23 cellular contexts compared by ENCODE assay signal in the genomic region with DNA sequence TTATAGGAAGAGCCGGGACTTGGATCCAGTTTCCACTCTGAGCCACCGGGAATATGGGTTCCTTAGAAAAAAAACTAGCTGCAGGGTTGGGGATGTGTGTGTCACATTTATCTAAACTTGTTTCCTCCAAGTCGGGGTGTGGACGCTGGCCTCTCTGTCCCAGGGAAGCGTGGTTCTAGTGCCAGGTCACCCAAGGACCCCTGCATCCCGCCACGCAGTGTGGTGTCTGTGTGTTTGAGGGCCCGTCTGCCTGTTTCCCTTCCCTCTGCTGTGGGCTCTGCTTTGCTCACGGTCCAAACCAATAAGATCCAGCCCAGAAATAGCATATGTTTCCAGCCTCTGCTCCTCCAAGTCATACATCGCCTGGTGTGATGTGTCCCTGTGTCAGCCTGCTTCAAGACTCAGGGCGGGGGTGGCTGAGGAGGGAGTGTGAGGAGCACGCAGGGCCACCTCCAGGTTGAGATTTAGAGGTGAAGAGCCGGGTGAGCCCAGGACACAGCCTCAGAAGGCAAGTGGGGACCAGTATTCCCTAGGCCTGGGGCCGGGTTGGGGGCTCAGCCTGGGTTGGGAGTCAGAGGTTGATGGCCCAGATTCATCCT. TPM values are rescaled to one million over a fixed set of nuclear protein-coding genes. Genes with fewer than 3 reads are reported as not detected.
DNase-seq lines count a peak whose midpoint lies in the region; ATAC-seq, FAIRE-seq and TF ChIP-seq lines count a peak whose summit lies in the region.
"Had no signal": no experiment of that assay in that cellular context is flagged by ENCODE, and none has a peak within 500 bp of the region (broad histone marks: within the 10 kb centered on the region; RNA-seq: fewer than 3 reads in every experiment).

No MANE protein-coding gene starts in this region.

- H3K27me3 Mint-ChIP-seq in activated T-helper 1 cell treated with anti-CD3 and anti-CD28 coated beads, Interleukin-12 subunit alpha, Interleukin-12 subunit beta, Interleukin-2, Interleukin-4 antibody, amounts not matched to agents 30 ng/mL and 10 ng/mL and 1 ng/mL, durations not matched to agents 14 hours and 24 hours and 36 hours (ENCODE audit: insufficient read depth), result peaks cover 3% of the 10 kb centered on the region
- H3K27me3 Mint-ChIP-seq: CD4-positive, CD25-positive, alpha-beta regulatory T cell; effector memory CD8-positive, alpha-beta T cell; stimulated activated naive CD8-positive, alpha-beta T cell treated with anti-CD3 and anti-CD28 coated beads, Interleukin-15, Interleukin-2, amounts not matched to agents 100 ng/mL and 50 ng/mL, for 24 hours had no signal

- H3K4me3 ChIP-seq in bronchial epithelial cell (ENCODE audit: low read depth, low read length), result no peak overlapping the region
- no peak overlapping the region for H3K4me3 ChIP-seq in right cardiac atrium (ENCODE audit: low read length)
- H3K4me3 ChIP-seq in skeletal muscle tissue (ENCODE audit: low read length in 3 of 3), result peak overlapping the region in 2 of 3 donors; percentile 1 to 6
- H3K4me3 ChIP-seq: K562, pancreas, thyroid gland had no signal

- H3K36me3 Mint-ChIP-seq in activated T-helper 1 cell treated with anti-CD3 and anti-CD28 coated beads, Interleukin-12 subunit alpha, Interleukin-12 subunit beta, Interleukin-2, Interleukin-4 antibody, amounts not matched to agents 30 ng/mL and 10 ng/mL and 1 ng/mL, durations not matched to agents 14 hours and 24 hours and 36 hours (ENCODE audit: low read depth), result no peaks in the 10 kb centered on the region
- H3K36me3 Mint-ChIP-seq: activated naive CD4-positive, alpha-beta T cell treated with anti-CD3 and anti-CD28 coated beads, Interleukin-2, amount 50 U/mL, for 72 hours; CD4-positive, CD25-positive, alpha-beta regulatory T cell; natural killer cell had no signal

- H3K9ac ChIP-seq in skeletal muscle tissue (ENCODE audit: low read depth in 1 of 3, low read length in 3 of 3), result peak overlapping the region; percentile 23 to 71 (median 59)

- ATAC-seq in right cardiac atrium (peak in 1 of 2 donors; percentile 4), GM21619 (IDR thresholded peaks at IDR 0.05; ENCODE audit: unreplicated experiment) (no peak)
- ATAC-seq: activated naive CD4-positive, alpha-beta T cell treated with anti-CD3 and anti-CD28 coated beads, Interleukin-2, amount 50 U/mL, for 72 hours; effector memory CD8-positive, alpha-beta T cell; esophagus mucosa; K562; natural killer cell; pancreas; sciatic nerve had no signal

- no peaks in the 10 kb centered on the region for H3K4me1 Mint-ChIP-seq in activated T-helper 1 cell treated with anti-CD3 and anti-CD28 coated beads, Interleukin-12 subunit alpha, Interleukin-12 subunit beta, Interleukin-2, Interleukin-4 antibody, amounts not matched to agents 30 ng/mL and 10 ng/mL and 1 ng/mL, durations not matched to agents 14 hours and 24 hours and 36 hours (ENCODE audit: low read depth)

- TF ChIP-seq CTCF in RWPE1 (conservative IDR thresholded peaks at IDR 0.05; ENCODE audit: low read depth) (no peak), bronchial epithelial cell (IDR thresholded peaks at IDR 0.05; ENCODE audit: insufficient read depth, low read length, severe bottlenecking) (no peak)

- intact Hi-C loops in right cardiac atrium (cut with DNase I), result loop anchor here in 1 of 4 donors (5.0 kb wide), 1 partner anchor 35 kb away; no protein-coding TSS in a partner anchor
- intact Hi-C loops in activated T-helper 1 cell treated with anti-CD3 and anti-CD28 coated beads, Interleukin-12 subunit alpha, Interleukin-12 subunit beta, Interleukin-2, Interleukin-4 antibody, amounts not matched to agents 30 ng/mL and 10 ng/mL and 1 ng/mL, durations not matched to agents 14 hours and 24 hours and 36 hours (cut with micrococcal nuclease), result no loop called here

- H3K27ac ChIP-seq in RWPE1, result peak overlapping the region; percentile 30
- peak overlapping the region; percentile 26 for H3K27ac ChIP-seq in right cardiac atrium (ENCODE audit: low read length)
- H3K27ac ChIP-seq in skeletal muscle tissue (ENCODE audit: low read depth, low read length), result peak overlapping the region; percentile 95
- H3K27ac ChIP-seq: pancreas, thyroid gland had no signal

- POLR2A ChIA-PET in RWPE1 (lab: Yijun Ruan, JAX; ENCODE audit: low non-redundant PET), result interaction anchor here (1.1 kb wide), 1 partner anchor 39 kb away, joined by 3 read pairs; a partner anchor contains a TSS

- H3K27me3 ChIP-seq in bronchial epithelial cell (ENCODE audit: control insufficient read depth, insufficient read depth, low read length) (no peaks in the 10 kb centered on the region), right cardiac atrium (ENCODE audit: control insufficient read depth, insufficient read depth) (no peaks in the 10 kb centered on the region), skeletal muscle tissue (ENCODE audit: control insufficient read depth in 3 of 3, insufficient read depth in 3 of 3, low read length in 3 of 3) (no peaks in the 10 kb centered on the region)
- H3K27me3 ChIP-seq: pancreas, thyroid gland had no signal

- 48% methylated on average over 14 of the region's 14 CpGs for WGBS in right cardiac atrium

- H3K36me3 ChIP-seq in bronchial epithelial cell (ENCODE audit: control insufficient read depth, insufficient read depth, low read length), result no peaks in the 10 kb centered on the region
- no peaks in the 10 kb centered on the region for H3K36me3 ChIP-seq in skeletal muscle tissue (ENCODE audit: control insufficient read depth in 3 of 3, insufficient read depth in 3 of 3, low read length in 3 of 3)
- H3K36me3 ChIP-seq: pancreas, thyroid gland had no signal

- no peaks in the 10 kb centered on the region for H3K9me3 Mint-ChIP-seq in activated T-helper 1 cell treated with anti-CD3 and anti-CD28 coated beads, Interleukin-12 subunit alpha, Interleukin-12 subunit beta, Interleukin-2, Interleukin-4 antibody, amounts not matched to agents 30 ng/mL and 10 ng/mL and 1 ng/mL, durations not matched to agents 14 hours and 24 hours and 36 hours
- H3K9me3 Mint-ChIP-seq: activated B cell treated with CpG ODN at 0.5 μM for 24 hours; activated naive CD4-positive, alpha-beta T cell treated with anti-CD3 and anti-CD28 coated beads, Interleukin-2, amount 50 U/mL, for 72 hours; CD4-positive, CD25-positive, alpha-beta regulatory T cell; effector memory CD8-positive, alpha-beta T cell; natural killer cell; stimulated activated naive CD8-positive, alpha-beta T cell treated with anti-CD3 and anti-CD28 coated beads, Interleukin-15, Interleukin-2, amounts not matched to agents 100 ng/mL and 50 ng/mL, for 24 hours had no signal

- peak; percentile 13 for FAIRE-seq in bronchial epithelial cell (lab: Jason Lieb, UNC)
- FAIRE-seq: colon, K562, pancreas had no signal

- no peak overlapping the region for H3K27ac Mint-ChIP-seq in activated T-helper 1 cell treated with anti-CD3 and anti-CD28 coated beads, Interleukin-12 subunit alpha, Interleukin-12 subunit beta, Interleukin-2, Interleukin-4 antibody, amounts not matched to agents 30 ng/mL and 10 ng/mL and 1 ng/mL, durations not matched to agents 14 hours and 24 hours and 36 hours
- H3K27ac Mint-ChIP-seq: activated B cell treated with CpG ODN at 0.5 μM for 24 hours; activated naive CD4-positive, alpha-beta T cell treated with anti-CD3 and anti-CD28 coated beads, Interleukin-2, amount 50 U/mL, for 72 hours; CD4-positive, CD25-positive, alpha-beta regulatory T cell; effector memory CD8-positive, alpha-beta T cell; natural killer cell; stimulated activated naive CD8-positive, alpha-beta T cell treated with anti-CD3 and anti-CD28 coated beads, Interleukin-15, Interleukin-2, amounts not matched to agents 100 ng/mL and 50 ng/mL, for 24 hours had no signal

- H3K4me1 ChIP-seq in right cardiac atrium (ENCODE audit: control insufficient read depth, insufficient read depth, low read length) (peaks cover 50% of the 10 kb centered on the region), skeletal muscle tissue (ENCODE audit: control insufficient read depth in 3 of 3, insufficient read depth in 3 of 3, low read length in 3 of 3) (peaks cover 75 to 99% (median 96%) of the 10 kb centered on the region in 3 donors)
- H3K4me1 ChIP-seq: pancreas had no signal

- H3K9me3 ChIP-seq in right cardiac atrium (ENCODE audit: control insufficient read depth, low read length) (no peaks in the 10 kb centered on the region), skeletal muscle tissue (ENCODE audit: control insufficient read depth in 3 of 3, low read length in 3 of 3) (no peaks in the 10 kb centered on the region)
- H3K9me3 ChIP-seq: pancreas, thyroid gland had no signal

- CTCF ChIA-PET in RWPE1 (lab: Yijun Ruan, JAX), result interaction anchor here (0.6 kb wide), 1 partner anchor 10 kb away, joined by 4 read pairs; no protein-coding TSS in a partner anchor

- no peak for DNase-seq in RWPE1 (ENCODE audit: low spot score)
- no peak for DNase-seq in bronchial epithelial cell (ENCODE audit: low read depth)
- peak in 1 of 3 donors; percentile 55 for DNase-seq in right cardiac atrium
- DNase-seq in GM19240 (ENCODE audit: insufficient read length, low spot score), result no peak
- DNase-seq in activated T-helper 1 cell treated with anti-CD3 and anti-CD28 coated beads, Interleukin-12 subunit alpha, Interleukin-12 subunit beta, Interleukin-2, Interleukin-4 antibody, amounts not matched to agents 30 ng/mL and 10 ng/mL and 1 ng/mL, durations not matched to agents 14 hours and 24 hours and 36 hours (ENCODE audit: low spot score), result no peak
- DNase-seq: activated B cell treated with CpG ODN at 0.5 μM for 24 hours; CD4-positive, CD25-positive, alpha-beta regulatory T cell; effector memory CD8-positive, alpha-beta T cell; EL; natural killer cell; NCI-H446; pancreas; SHP77; T1000; thyroid gland had no signal

- H3K4me3 Mint-ChIP-seq in activated T-helper 1 cell treated with anti-CD3 and anti-CD28 coated beads, Interleukin-12 subunit alpha, Interleukin-12 subunit beta, Interleukin-2, Interleukin-4 antibody, amounts not matched to agents 30 ng/mL and 10 ng/mL and 1 ng/mL, durations not matched to agents 14 hours and 24 hours and 36 hours, result no peak overlapping the region
- H3K4me3 Mint-ChIP-seq: activated B cell treated with CpG ODN at 0.5 μM for 24 hours; CD4-positive, CD25-positive, alpha-beta regulatory T cell; effector memory CD8-positive, alpha-beta T cell; natural killer cell; stimulated activated naive CD8-positive, alpha-beta T cell treated with anti-CD3 and anti-CD28 coated beads, Interleukin-15, Interleukin-2, amounts not matched to agents 100 ng/mL and 50 ng/mL, for 24 hours had no signal

RNA-seq across cellular contexts. Expression of a gene that starts 21.9 kb away (rescaled TPM):
- 1,196 and 1,940 TPM in 2 replicates for total RNA-seq in bronchial epithelial cell
- 100 to 1,000 TPM; 548 to 675 (median 643) TPM for total RNA-seq in right cardiac atrium
- 1,285 TPM for polyA plus RNA-seq in right cardiac atrium
- total RNA-seq in skeletal muscle tissue, result 1,532 TPM
- 1,590 and 1,596 TPM in 2 replicates for total RNA-seq in activated T-helper 1 cell treated with anti-CD3 and anti-CD28 coated beads, Interleukin-12 subunit alpha, Interleukin-12 subunit beta, Interleukin-2, Interleukin-4 antibody, amounts not matched to agents 30 ng/mL and 10 ng/mL and 1 ng/mL, durations not matched to agents 14 hours and 24 hours and 36 hours

RNA-seq across cellular contexts. Expression of a gene that starts 34.2 kb away (rescaled TPM):
- total RNA-seq in bronchial epithelial cell (69.2 and 81.3 TPM in 2 replicates), right cardiac atrium (10 to 100 TPM; 18.4 to 27.2 (median 20.6) TPM), skeletal muscle tissue (14.6 TPM)
- polyA plus RNA-seq in right cardiac atrium, result 19.6 TPM
- 58.0 and 58.5 TPM in 2 replicates for total RNA-seq in activated T-helper 1 cell treated with anti-CD3 and anti-CD28 coated beads, Interleukin-12 subunit alpha, Interleukin-12 subunit beta, Interleukin-2, Interleukin-4 antibody, amounts not matched to agents 30 ng/mL and 10 ng/mL and 1 ng/mL, durations not matched to agents 14 hours and 24 hours and 36 hours

RNA-seq across cellular contexts. Expression of a gene that starts 38.8 kb away (rescaled TPM):
- 38.2 and 42.4 TPM in 2 replicates for total RNA-seq in bronchial epithelial cell
- 10 to 100 TPM; 27.2 to 39.9 (median 36.2) TPM for total RNA-seq in right cardiac atrium
- polyA plus RNA-seq in right cardiac atrium, result 18.1 TPM
- total RNA-seq in skeletal muscle tissue, result 5.2 TPM
- 35.4 and 37.4 TPM in 2 replicates for total RNA-seq in activated T-helper 1 cell treated with anti-CD3 and anti-CD28 coated beads, Interleukin-12 subunit alpha, Interleukin-12 subunit beta, Interleukin-2, Interleukin-4 antibody, amounts not matched to agents 30 ng/mL and 10 ng/mL and 1 ng/mL, durations not matched to agents 14 hours and 24 hours and 36 hours

RNA-seq across cellular contexts. Expression of a gene that starts 42.7 kb away (rescaled TPM):
- total RNA-seq in bronchial epithelial cell (0.79 and 2.3 TPM in 2 replicates), right cardiac atrium (10 to 100 TPM; 19.9 to 25.9 (median 23.2) TPM), skeletal muscle tissue (8.9 TPM)
- polyA plus RNA-seq in right cardiac atrium, result 43.3 TPM
- total RNA-seq in activated T-helper 1 cell treated with anti-CD3 and anti-CD28 coated beads, Interleukin-12 subunit alpha, Interleukin-12 subunit beta, Interleukin-2, Interleukin-4 antibody, amounts not matched to agents 30 ng/mL and 10 ng/mL and 1 ng/mL, durations not matched to agents 14 hours and 24 hours and 36 hours, result 12.8 and 13.3 TPM in 2 replicates

RNA-seq across cellular contexts. Expression of a gene that starts 43.7 kb away (rescaled TPM):
- total RNA-seq in bronchial epithelial cell (17.7 and 18.4 TPM in 2 replicates), right cardiac atrium (10 to 100 TPM; 14.8 to 23.3 (median 18.5) TPM), skeletal muscle tissue (7.8 TPM)
- 22.7 TPM for polyA plus RNA-seq in right cardiac atrium
- total RNA-seq in activated T-helper 1 cell treated with anti-CD3 and anti-CD28 coated beads, Interleukin-12 subunit alpha, Interleukin-12 subunit beta, Interleukin-2, Interleukin-4 antibody, amounts not matched to agents 30 ng/mL and 10 ng/mL and 1 ng/mL, durations not matched to agents 14 hours and 24 hours and 36 hours, result 37.9 and 38.0 TPM in 2 replicates

Comparison
In these comparisons a context has a peak if more than half of its experiments do, and no peak if none do; other contexts are left out.
1. H3K27ac ChIP-seq: peak in every context shown above with its lines; median percentile 95 in skeletal muscle tissue; 30 in RWPE1; 26 in right cardiac atrium.
2. H3K4me3 ChIP-seq: peak in skeletal muscle tissue (2 of 3); none in bronchial epithelial cell (single experiment) and right cardiac atrium (single experiment).